ENCODE assay signal across 7 cellular contexts in the genomic region with DNA sequence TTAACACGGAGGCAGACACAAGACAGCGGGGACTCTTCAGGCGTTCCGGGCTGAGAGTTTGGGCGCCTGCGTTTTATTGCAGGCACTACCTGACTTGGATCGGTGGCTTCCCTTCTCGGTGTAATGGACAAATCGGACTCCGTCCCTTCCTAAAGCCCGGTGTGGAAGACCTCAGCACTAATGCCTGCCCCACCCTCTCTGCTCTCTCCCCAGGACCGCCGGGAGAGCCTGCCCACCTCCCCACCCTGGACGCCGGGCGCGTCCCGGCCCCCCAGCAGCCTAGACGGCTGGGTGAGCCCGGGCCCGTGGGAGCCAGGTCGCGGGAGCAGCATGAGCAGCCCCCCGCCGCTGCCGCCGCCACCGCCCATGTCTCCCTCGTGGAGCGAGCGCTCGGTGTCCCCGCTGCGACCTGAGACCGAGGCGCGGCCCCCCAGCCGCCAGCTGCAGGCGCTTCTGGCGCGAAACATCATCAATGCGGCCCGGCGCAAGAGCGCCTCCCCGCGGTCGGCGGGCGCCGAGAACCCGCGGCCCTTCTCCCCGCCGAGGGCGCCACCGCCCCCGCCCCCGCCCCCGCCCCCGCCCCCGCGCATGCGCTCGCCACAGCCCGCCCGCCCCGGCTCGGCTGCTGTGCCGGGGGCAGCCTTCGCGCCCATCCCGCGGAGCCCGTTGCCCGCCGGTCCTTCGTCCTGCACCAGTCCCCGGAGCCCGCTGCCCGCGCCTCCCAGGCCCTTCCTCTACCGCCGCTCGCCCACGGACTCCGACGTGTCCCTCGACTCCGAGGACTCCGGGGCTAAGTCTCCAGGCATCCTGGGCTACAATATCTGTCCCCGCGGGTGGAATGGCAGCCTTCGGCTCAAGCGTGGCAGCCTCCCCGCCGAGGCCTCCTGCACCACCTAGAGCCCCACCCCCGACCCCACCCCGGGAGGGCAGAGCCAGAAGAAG. TPM values are rescaled to one million over a fixed set of nuclear protein-coding genes. Genes with fewer than 3 reads are reported as not detected.
DNase-seq lines count a peak whose midpoint lies in the region; ATAC-seq and TF ChIP-seq lines count a peak whose summit lies in the region.

No MANE protein-coding gene starts in this region.

- H3K36me3 ChIP-seq in WERI-Rb-1 = no peaks in the 10 kb centered on the region

- H3K4me3 ChIP-seq in WERI-Rb-1 (ENCODE audit: low read depth, low read length) = peak overlapping the region; percentile 64
- H3K4me3 ChIP-seq in cardiac fibroblast (replicated peaks in 1 of 2; ENCODE audit: low read depth in 2 of 2, low read length in 2 of 2) = peak overlapping the region; percentile 32 to 59

- H3K9me3 ChIP-seq in WERI-Rb-1 (ENCODE audit: severe bottlenecking) = no peaks in the 10 kb centered on the region

- H3K27ac ChIP-seq in WERI-Rb-1 = peak overlapping the region; percentile 78

- intact Hi-C loops in left colon (cut with DNase I, micrococcal nuclease) = loop anchor here in 1 of 2 donors (10.0 kb wide), 1 partner anchor 192 kb away; no protein-coding TSS in a partner anchor

- no peaks in the 10 kb centered on the region for H3K27me3 ChIP-seq in WERI-Rb-1 (ENCODE audit: insufficient read depth, low read depth, severe bottlenecking)

- peak; percentile 27 for TF ChIP-seq POLR2A in GM15510 (IDR thresholded peaks at IDR 0.05; ENCODE audit: borderline replicate concordance, extremely low read depth, insufficient read length)

- ATAC-seq in HG02798 (IDR thresholded peaks at IDR 0.05; ENCODE audit: poor library complexity, unreplicated experiment) = peak; percentile 78
- ATAC-seq in left colon = peak; percentile 75

- DNase-seq in NCI-H2029 (lab: John Stamatoyannopoulos, UW) (peak; percentile 43), WERI-Rb-1 (peak; percentile 80), cardiac fibroblast (ENCODE audit: low read depth in 2 of 2) (peak; percentile 53 to 68), left colon (peak; percentile 47 to 78)
- peak; percentile 60 for DNase-seq in stimulated activated CD4-positive, alpha-beta T cell treated with anti-CD3 and anti-CD28 coated beads, Interleukin-2, amount 100 ng/mL, for 4 hours (ENCODE audit: low read depth)

- TF ChIP-seq CTCF in WERI-Rb-1 (IDR thresholded peaks at IDR 0.05; ENCODE audit: low read depth, low read length) (peak; percentile 83), cardiac fibroblast (IDR thresholded peaks at IDR 0.05; ENCODE audit: low read depth, low read length) (peak; percentile 46)

RNA-seq across cellular contexts. Expression of a gene that starts 4.6 kb away (rescaled TPM):
- total RNA-seq in left colon = 1 to 10 TPM in 1 of 2 donors, under 1 TPM in 1; 0.31 to 1.1 TPM

RNA-seq across cellular contexts. Expression of a gene that starts 16.0 kb away (rescaled TPM):
- total RNA-seq in left colon = 10 to 100 TPM; 43.6 to 73.9 TPM

RNA-seq across cellular contexts. Expression of a gene that starts 44.4 kb away (rescaled TPM):
- total RNA-seq in left colon = 10 to 100 TPM; 29.3 to 39.5 TPM

Comparison
In these comparisons a context has a peak if more than half of its experiments do, and no peak if none do; other contexts are left out.
1. Peak in every context shown above with its lines: DNase-seq, ATAC-seq, H3K4me3 ChIP-seq and H3K27ac ChIP-seq.